In the genomic region with DNA sequence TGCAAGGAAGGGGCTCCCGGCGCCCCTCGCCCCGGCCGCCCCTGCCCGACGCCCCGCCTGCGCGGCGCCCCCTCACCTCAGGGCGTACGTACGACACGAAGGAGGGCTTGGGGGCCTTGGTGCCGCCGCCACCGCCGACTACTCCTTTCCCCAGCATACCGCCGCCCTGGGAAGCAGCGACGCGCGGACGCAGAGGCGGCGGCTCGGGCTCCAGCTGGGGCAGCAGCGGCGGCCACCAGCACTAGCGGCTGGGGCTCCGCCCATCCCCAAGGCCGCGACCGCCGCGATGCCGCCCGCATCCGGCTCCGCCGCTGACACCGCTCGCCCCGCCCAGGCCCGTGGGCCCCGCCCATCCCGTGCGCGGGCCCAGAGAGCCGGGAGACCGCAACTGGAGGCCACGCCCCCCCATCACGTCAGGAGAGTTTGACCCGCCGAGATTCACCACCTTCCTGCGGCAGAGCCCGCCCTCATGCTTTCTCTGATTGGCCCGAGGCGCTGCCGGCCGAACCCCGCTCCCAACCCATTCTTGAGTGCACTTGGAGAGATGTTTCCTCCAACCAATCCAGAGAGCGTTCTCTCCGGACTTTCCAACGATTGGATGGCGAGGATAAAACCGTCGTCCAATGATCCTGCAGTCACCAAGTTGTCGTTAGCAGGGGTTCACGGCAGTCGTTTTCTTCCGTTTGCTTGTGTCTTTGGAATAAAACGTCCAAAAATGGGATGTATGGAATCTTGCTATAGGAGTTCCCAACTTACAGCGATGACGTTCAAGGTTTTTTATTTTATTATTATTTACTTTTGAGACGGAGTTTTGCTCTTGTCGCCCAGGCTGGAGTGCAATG, we compare ENCODE assay signal across 8 cellular contexts. TPM values are rescaled to one million over a fixed set of nuclear protein-coding genes. Genes with fewer than 3 reads are reported as not detected.
DNase-seq lines count a peak whose midpoint lies in the region; ATAC-seq and TF ChIP-seq lines count a peak whose summit lies in the region.

A gene with protein sequence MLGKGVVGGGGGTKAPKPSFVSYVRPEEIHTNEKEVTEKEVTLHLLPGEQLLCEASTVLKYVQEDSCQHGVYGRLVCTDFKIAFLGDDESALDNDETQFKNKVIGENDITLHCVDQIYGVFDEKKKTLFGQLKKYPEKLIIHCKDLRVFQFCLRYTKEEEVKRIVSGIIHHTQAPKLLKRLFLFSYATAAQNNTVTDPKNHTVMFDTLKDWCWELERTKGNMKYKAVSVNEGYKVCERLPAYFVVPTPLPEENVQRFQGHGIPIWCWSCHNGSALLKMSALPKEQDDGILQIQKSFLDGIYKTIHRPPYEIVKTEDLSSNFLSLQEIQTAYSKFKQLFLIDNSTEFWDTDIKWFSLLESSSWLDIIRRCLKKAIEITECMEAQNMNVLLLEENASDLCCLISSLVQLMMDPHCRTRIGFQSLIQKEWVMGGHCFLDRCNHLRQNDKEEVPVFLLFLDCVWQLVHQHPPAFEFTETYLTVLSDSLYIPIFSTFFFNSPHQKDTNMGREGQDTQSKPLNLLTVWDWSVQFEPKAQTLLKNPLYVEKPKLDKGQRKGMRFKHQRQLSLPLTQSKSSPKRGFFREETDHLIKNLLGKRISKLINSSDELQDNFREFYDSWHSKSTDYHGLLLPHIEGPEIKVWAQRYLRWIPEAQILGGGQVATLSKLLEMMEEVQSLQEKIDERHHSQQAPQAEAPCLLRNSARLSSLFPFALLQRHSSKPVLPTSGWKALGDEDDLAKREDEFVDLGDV (minus strand): TSS at position 258 of the 842 bp plus-strand sequence. CDS start 101 bp downstream, at position 157.

- peak within 1 kb of the TSS; percentile 83 to 94 (median 87) for H3K27ac Mint-ChIP-seq in CD14-positive monocyte

- no peaks in the 10 kb centered on the region for H3K36me3 ChIP-seq in left lung

- H3K4me1 Mint-ChIP-seq in CD14-positive monocyte: peaks cover 40% of the 10 kb centered on the region

- intact Hi-C loops in CD14-positive monocyte (cut with micrococcal nuclease) (loop anchor here (5.0 to 10.0 kb wide), 3 partner anchors 78 to 141 kb away; a partner anchor contains a TSS), left lung (cut with DNase I) (no loop called here)

- peak within 1 kb of the TSS; percentile 95 to 98 for H3K27ac ChIP-seq in left lung

- H3K4me1 ChIP-seq in left lung: peaks cover 12 to 44% of the 10 kb centered on the region in 2 donors

- H3K4me3 Mint-ChIP-seq in CD14-positive monocyte: peak within 1 kb of the TSS; percentile 92 to 97

- H3K27me3 Mint-ChIP-seq in CD14-positive monocyte (ENCODE audit: low read depth in 3 of 3): peaks cover 1 to 5% (median 2%) of the 10 kb centered on the region in 3 donors

- peak within 1 kb of the TSS; percentile 72 to 93 for H3K4me3 ChIP-seq in left lung

- peaks cover 0 to 6% of the 10 kb centered on the region in 2 donors for H3K36me3 Mint-ChIP-seq in CD14-positive monocyte

- H3K9me3 Mint-ChIP-seq in CD14-positive monocyte: no peaks in the 10 kb centered on the region

- DNase-seq in CD14-positive monocyte (ENCODE audit: low spot score): peak; percentile 99
- DNase-seq in NCI-H82 (lab: John Stamatoyannopoulos, UW): peak; percentile 99
- peak; percentile 100 for DNase-seq in activated CD4-positive, alpha-beta T cell treated with anti-CD3 and anti-CD28 coated beads, Interleukin-2, amount 50 U/mL, for 48 hours
- peak; percentile 99 for DNase-seq in dermis blood vessel endothelial cell
- DNase-seq in left lung: peak; percentile 100
- DNase-seq in stimulated activated CD4-positive, alpha-beta T cell treated with anti-CD3 and anti-CD28 coated beads, Interleukin-2, amount 100 ng/mL, for 48 hours: peak; percentile 100

- H3K9me3 ChIP-seq in left lung: no peaks in the 10 kb centered on the region

- TF ChIP-seq CTCF in CD14-positive monocyte (IDR thresholded peaks at IDR 0.05) (no peak), left lung (IDR thresholded peaks at IDR 0.05) (peak in 1 of 2 donors; percentile 11)

- ATAC-seq in GM19397 (IDR thresholded peaks at IDR 0.05; ENCODE audit: unreplicated experiment): peak; percentile 92
- peak; percentile 92 for ATAC-seq in HG03571 (IDR thresholded peaks at IDR 0.05; ENCODE audit: unreplicated experiment)
- ATAC-seq in left lung: peak; percentile 97

- H3K27me3 ChIP-seq in left lung: peaks cover 0 to 4% of the 10 kb centered on the region in 2 donors

RNA-seq across cellular contexts. Expression of the gene that starts here (rescaled TPM):
- 10 to 100 TPM; 17.3 to 19.0 TPM for polyA plus RNA-seq in CD14-positive monocyte
- total RNA-seq in dermis blood vessel endothelial cell (45.6 and 55.3 TPM in 2 replicates), left lung (10 to 100 TPM; 27.9 to 28.8 TPM)

Comparison
In these comparisons a context has a peak if more than half of its experiments do, and no peak if none do; other contexts are left out.
1. Peak in every context shown above with its lines: DNase-seq, ATAC-seq, H3K4me3 ChIP-seq and H3K27ac ChIP-seq.
2. intact Hi-C loops: an anchor here in CD14-positive monocyte (5.0 to 10.0 kb wide); none called in left lung.